13 cellular contexts compared by ENCODE assay signal in the genomic region with DNA sequence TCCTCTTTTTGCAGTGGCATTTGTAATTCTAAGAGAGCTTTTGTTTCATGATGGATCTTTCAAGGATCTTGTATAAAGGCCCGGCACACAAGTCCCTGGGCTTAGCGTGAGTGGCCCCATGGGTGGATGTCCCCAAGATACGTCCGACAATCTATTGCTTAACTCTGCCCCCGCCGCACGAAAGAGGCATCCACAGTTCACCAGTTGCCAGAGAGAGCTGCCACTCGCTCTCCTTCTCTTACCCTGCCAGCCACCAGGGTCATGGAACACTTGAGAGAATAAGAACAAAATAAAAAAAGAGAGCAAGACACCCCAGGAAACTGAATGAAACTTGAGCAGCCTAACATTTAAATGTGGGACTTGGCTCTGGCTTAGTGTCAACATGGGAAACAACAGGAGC.
DNase-seq lines count a peak whose midpoint lies in the region; ATAC-seq and TF ChIP-seq lines count a peak whose summit lies in the region.
"Had no signal": no experiment of that assay in that cellular context is flagged by ENCODE, and none has a peak within 500 bp of the region (broad histone marks: within the 10 kb centered on the region; RNA-seq: fewer than 3 reads in every experiment).

No MANE protein-coding gene starts in this region.

- H4K20me1 ChIP-seq in PC-9 (ENCODE audit: insufficient read depth) = no peaks in the 10 kb centered on the region

- no peak overlapping the region for H2AFZ ChIP-seq in PC-9

- POLR2A ChIA-PET in PC-9 (lab: Charles Lee; ENCODE audit: unreplicated experiment) = no interaction called here

- H3K27me3 ChIP-seq in right cardiac atrium (ENCODE audit: control insufficient read depth, insufficient read depth) = no peaks in the 10 kb centered on the region
- peaks cover 14% of the 10 kb centered on the region for H3K27me3 ChIP-seq in neutrophil
- no peaks in the 10 kb centered on the region for H3K27me3 ChIP-seq in PC-9 (ENCODE audit: insufficient read depth, low read depth)

- H3K9me3 ChIP-seq in right cardiac atrium (ENCODE audit: control insufficient read depth, low read length) (no peaks in the 10 kb centered on the region), neutrophil (no peaks in the 10 kb centered on the region), PC-9 (ENCODE audit: insufficient read depth, low read depth) (no peaks in the 10 kb centered on the region)
- H3K9me3 ChIP-seq: Caco-2 had no signal

- H3K4me2 ChIP-seq in PC-9 = no peak overlapping the region

- no peaks in the 10 kb centered on the region for H3K36me3 ChIP-seq in neutrophil
- H3K36me3 ChIP-seq in PC-9 (ENCODE audit: low read depth) = no peaks in the 10 kb centered on the region

- H3K4me1 ChIP-seq in right cardiac atrium (ENCODE audit: control insufficient read depth, insufficient read depth, low read length) = peaks cover 8% of the 10 kb centered on the region
- peaks cover 23 to 34% of the 10 kb centered on the region in 2 experiments for H3K4me1 ChIP-seq in neutrophil (ENCODE audit: control insufficient read depth in 1 of 2, insufficient read depth in 1 of 2, low read depth in 1 of 2, low read length in 1 of 2)
- H3K4me1 ChIP-seq in PC-9 (replicated peaks; ENCODE audit: insufficient read depth) = no peaks in the 10 kb centered on the region
- H3K4me1 ChIP-seq: Caco-2 had no signal

- BruUV-seq in PC-9 (replicated peaks; lab: Mats Ljungman, UMichigan) = no TSS peak

- intact Hi-C loops in right cardiac atrium (cut with DNase I) (no loop called here), left ventricle myocardium superior (cut with micrococcal nuclease) (no loop called here), PC-9 (cut with micrococcal nuclease; ENCODE audit: unreplicated experiment) (no loop called here)

- no peak overlapping the region for H3K4me3 ChIP-seq in right cardiac atrium (ENCODE audit: low read length)
- no peak overlapping the region for H3K4me3 ChIP-seq in choroid plexus epithelial cell (ENCODE audit: low read depth, low read length)
- no peak overlapping the region for H3K4me3 ChIP-seq in neutrophil (ENCODE audit: low read depth in 1 of 2, low read length in 1 of 2)
- no peak overlapping the region for H3K4me3 ChIP-seq in PC-9

- no peaks in the 10 kb centered on the region for H3K79me2 ChIP-seq in PC-9 (ENCODE audit: low read depth)

- no peaks in the 10 kb centered on the region for H3F3A ChIP-seq in PC-9 (ENCODE audit: insufficient read depth, low read depth)

- TF ChIP-seq CTCF in choroid plexus epithelial cell (conservative IDR thresholded peaks at IDR 0.05; ENCODE audit: low read depth, low read length) (no peak), neutrophil (IDR thresholded peaks at IDR 0.05) (no peak), PC-9 (conservative IDR thresholded peaks at IDR 0.05) (no peak)

- WGBS in right cardiac atrium = 79% methylated on average over 8 of the region's 8 CpGs

- H3K9me2 ChIP-seq in PC-9 (ENCODE audit: insufficient read depth) = no peaks in the 10 kb centered on the region

- ATAC-seq in right cardiac atrium = no peak
- ATAC-seq in left ventricle myocardium superior = no peak

- peak overlapping the region; percentile 92 for H3K27ac ChIP-seq in right cardiac atrium (ENCODE audit: low read length)
- H3K27ac ChIP-seq in neutrophil = peak overlapping the region; percentile 26
- H3K27ac ChIP-seq in PC-9 = no peak overlapping the region

- DNase-seq in right cardiac atrium (no peak), left ventricle myocardium superior (no peak), choroid plexus epithelial cell (ENCODE audit: low read depth) (peak; percentile 19), NCI-H774 (lab: John Stamatoyannopoulos, UW) (no peak), PC-9 (no peak), SHP77 (lab: John Stamatoyannopoulos, UW) (no peak)
- DNase-seq: Caco-2; CD4-positive, alpha-beta memory T cell; DND-41; GDM1; HCEC 1CT; HFFc6 had no signal

- CTCF ChIA-PET in PC-9 (lab: Charles Lee) = no interaction called here
